ENCODE assay signal across 9 cellular contexts in genomic region chr5:170206958-170207357, GRCh38. TPM values are rescaled to one million over a fixed set of nuclear protein-coding genes. Genes with fewer than 3 reads are reported as not detected.
"Had no signal": no experiment of that assay in that cellular context is flagged by ENCODE, and none has a peak within 500 bp of the region (broad histone marks: within the 10 kb centered on the region; RNA-seq: fewer than 3 reads in every experiment).

No MANE protein-coding gene starts in this region.

- DNase-seq: GDM1, GF-D8 had no signal

- H3K4me3 ChIP-seq: GM12878 had no signal

- ATAC-seq: GM12878 had no signal

- FAIRE-seq: G401.6, GM12878, GM12891, GM12892, GM18507, GM19239 had no signal

RNA-seq across cellular contexts. Expression of gene C5orf58, which starts 25.8 kb away (rescaled TPM):
- total RNA-seq: G401, GM12878 had no signal
